ENCODE assay signal across 12 cellular contexts in the genomic region with DNA sequence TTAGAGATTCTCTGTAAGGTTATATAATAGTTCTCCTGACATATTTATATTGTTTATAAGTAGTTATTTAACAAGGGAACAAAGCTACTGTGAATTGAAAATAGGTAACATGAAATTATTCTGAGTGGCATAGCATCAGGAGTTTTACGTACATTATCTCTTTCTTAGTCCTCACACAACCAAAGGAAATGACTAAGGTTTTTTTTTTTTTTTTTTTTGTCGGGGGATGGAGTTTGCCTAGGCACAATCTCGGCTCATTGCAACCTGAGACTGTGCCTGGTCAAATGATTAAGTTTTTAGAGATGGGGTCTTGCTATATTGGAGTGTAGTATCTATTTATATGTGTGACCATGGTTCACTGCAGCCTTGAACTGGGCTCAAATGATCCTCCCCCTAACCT. TPM values are rescaled to one million over a fixed set of nuclear protein-coding genes. Genes with fewer than 3 reads are reported as not detected.
DNase-seq lines count a peak whose midpoint lies in the region; ATAC-seq and TF ChIP-seq lines count a peak whose summit lies in the region.
"Had no signal": no experiment of that assay in that cellular context is flagged by ENCODE, and none has a peak within 500 bp of the region (broad histone marks: within the 10 kb centered on the region; RNA-seq: fewer than 3 reads in every experiment).

No MANE protein-coding gene starts in this region.

- no peaks in the 10 kb centered on the region for H3K9me3 ChIP-seq in T-helper 17 cell (ENCODE audit: control insufficient read depth, low read length, poor library complexity, severe bottlenecking)
- no peaks in the 10 kb centered on the region for H3K9me3 ChIP-seq in spleen

- no peaks in the 10 kb centered on the region for H3K27me3 ChIP-seq in spleen (replicated peaks in 1 of 7)

- H3K27me3 Mint-ChIP-seq in T-helper 17 cell, result no peaks in the 10 kb centered on the region

- no peak overlapping the region for H3K4me3 Mint-ChIP-seq in T-helper 17 cell

- peaks cover 0 to 9% (median 3%) of the 10 kb centered on the region in 6 donors for H3K4me1 ChIP-seq in spleen

- intact Hi-C loops in spleen (cut with DNase I; ENCODE audit: low total_unique reads), result no loop called here

- ATAC-seq in T-helper 17 cell, result no peak
- no peak for ATAC-seq in HG03469 (IDR thresholded peaks at IDR 0.05; ENCODE audit: unreplicated experiment)
- no peak for ATAC-seq in HG02588 (IDR thresholded peaks at IDR 0.05; ENCODE audit: unreplicated experiment)

- peak overlapping the region in 1 of 8 donors; percentile 25 for H3K27ac ChIP-seq in spleen
- H3K27ac ChIP-seq: HL-60 had no signal

- peaks cover 2% of the 10 kb centered on the region for H3K36me3 Mint-ChIP-seq in T-helper 17 cell (ENCODE audit: low read depth)

- H3K4me3 ChIP-seq in epithelial cell of esophagus (ENCODE audit: low read length) (no peak overlapping the region), spleen (no peak overlapping the region)

- no peak for TF ChIP-seq CTCF in epithelial cell of esophagus (IDR thresholded peaks at IDR 0.05; ENCODE audit: insufficient read depth, low read depth, low read length, missing control alignments)
- TF ChIP-seq CTCF in spleen (IDR thresholded peaks at IDR 0.05 in 8 of 11, conservative IDR thresholded peaks at IDR 0.05 in 3 of 11), result no peak

- H3K36me3 ChIP-seq in spleen, result peaks cover 0 to 100% (median 55%) of the 10 kb centered on the region in 6 donors

- 21 to 49% (median 32%) methylated on average over 3 of the region's 3 CpGs for WGBS in spleen, 5 donors

- H3K27ac Mint-ChIP-seq in T-helper 17 cell, result peak overlapping the region; percentile 59

- H3K4me1 Mint-ChIP-seq in T-helper 17 cell, result peaks cover 12% of the 10 kb centered on the region

- TF ChIP-seq POLR2A in spleen (IDR thresholded peaks at IDR 0.05), result no peak

- DNase-seq in A172 (ENCODE audit: low spot score), result peak; percentile 0
- DNase-seq in EL, result peak; percentile 15
- no peak for DNase-seq in T-helper 17 cell
- peak; percentile 10 for DNase-seq in epithelial cell of esophagus (ENCODE audit: low read depth)
- no peak for DNase-seq in spleen
- DNase-seq in germinal center (ENCODE audit: low spot score), result no peak
- DNase-seq: activated gamma-delta T cell, Kasumi-1, NCI-H146 had no signal

RNA-seq across cellular contexts. Expression of gene TMED5, which starts 24.9 kb away (rescaled TPM):
- 31.1 and 37.8 TPM in 2 replicates for total RNA-seq in A172 (2014; rRNA removed; shearing (Covaris generic))
- total RNA-seq in T-helper 17 cell (10 to 100 TPM; 47.6 to 55.1 TPM), spleen (100 to 1,000 TPM in 1 of 7 donors, 10 to 100 TPM in 6; 49.2 to 102 (median 54.6) TPM)
- 10 to 100 TPM; 11.1 to 16.8 (median 14.4) TPM for polyA plus RNA-seq in spleen

RNA-seq across cellular contexts. Expression of gene CCDC18, which starts 25.2 kb away (rescaled TPM):
- 10.0 and 11.7 TPM in 2 replicates for total RNA-seq in A172 (2014; rRNA removed; shearing (Covaris generic))
- 10 to 100 TPM in 1 of 2 donors, 1 to 10 TPM in 1; 8.3 to 11.5 TPM for total RNA-seq in T-helper 17 cell
- 10 to 100 TPM in 6 of 7 donors, 1 to 10 TPM in 1; 9.5 to 18.2 (median 12.0) TPM for total RNA-seq in spleen
- polyA plus RNA-seq in spleen, result 10 to 100 TPM in 2 of 3 donors, 1 to 10 TPM in 1; 9.0 to 12.2 (median 10.3) TPM

Comparison
In these comparisons a context has a peak if more than half of its experiments do, and no peak if none do; other contexts are left out.
1. DNase-seq: peak in A172 (single experiment), EL (single experiment) and epithelial cell of esophagus (single experiment); none in T-helper 17 cell (0 of 3), spleen (single experiment) and germinal center (single experiment).